In the genomic region with DNA sequence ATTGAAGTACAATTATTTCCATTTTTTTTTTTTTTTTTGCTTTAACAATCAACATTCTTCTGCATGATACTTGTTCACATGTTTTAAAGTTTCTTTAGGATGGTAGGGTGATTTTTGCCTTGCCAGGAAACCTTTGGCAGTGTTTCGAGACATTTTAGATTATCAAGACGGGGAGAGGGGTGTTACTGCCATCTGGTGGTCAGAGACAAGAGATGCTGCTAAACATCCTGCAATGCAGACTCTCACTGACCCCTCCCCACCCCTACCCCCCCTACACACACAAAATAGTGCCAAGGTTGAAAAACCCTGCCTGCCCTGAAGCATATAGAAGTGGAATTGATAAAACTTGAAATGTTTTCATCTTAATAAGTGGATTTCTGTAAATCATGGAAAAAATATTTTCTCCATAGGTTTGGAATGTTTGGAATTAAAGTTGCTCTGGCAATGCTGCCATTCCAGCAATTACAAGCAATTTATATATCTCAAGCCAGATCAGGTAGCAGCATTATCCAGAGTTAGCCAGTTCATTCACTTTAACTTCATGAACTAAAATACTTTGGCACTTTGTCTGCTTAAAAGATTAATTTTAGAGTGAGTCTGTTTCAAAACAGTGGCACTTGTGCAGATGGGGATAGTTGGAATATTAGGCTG, we compare ENCODE assay signal across 1 cellular context.
TF ChIP-seq lines count a peak whose summit lies in the region.

No MANE protein-coding gene starts in this region.

TF ChIP-seq in K562, 482 proteins besides CTCF, POLR2A, EP300 and RAD21 (continued from another document and continues in another):
- TF ChIP-seq, protein P1, sequence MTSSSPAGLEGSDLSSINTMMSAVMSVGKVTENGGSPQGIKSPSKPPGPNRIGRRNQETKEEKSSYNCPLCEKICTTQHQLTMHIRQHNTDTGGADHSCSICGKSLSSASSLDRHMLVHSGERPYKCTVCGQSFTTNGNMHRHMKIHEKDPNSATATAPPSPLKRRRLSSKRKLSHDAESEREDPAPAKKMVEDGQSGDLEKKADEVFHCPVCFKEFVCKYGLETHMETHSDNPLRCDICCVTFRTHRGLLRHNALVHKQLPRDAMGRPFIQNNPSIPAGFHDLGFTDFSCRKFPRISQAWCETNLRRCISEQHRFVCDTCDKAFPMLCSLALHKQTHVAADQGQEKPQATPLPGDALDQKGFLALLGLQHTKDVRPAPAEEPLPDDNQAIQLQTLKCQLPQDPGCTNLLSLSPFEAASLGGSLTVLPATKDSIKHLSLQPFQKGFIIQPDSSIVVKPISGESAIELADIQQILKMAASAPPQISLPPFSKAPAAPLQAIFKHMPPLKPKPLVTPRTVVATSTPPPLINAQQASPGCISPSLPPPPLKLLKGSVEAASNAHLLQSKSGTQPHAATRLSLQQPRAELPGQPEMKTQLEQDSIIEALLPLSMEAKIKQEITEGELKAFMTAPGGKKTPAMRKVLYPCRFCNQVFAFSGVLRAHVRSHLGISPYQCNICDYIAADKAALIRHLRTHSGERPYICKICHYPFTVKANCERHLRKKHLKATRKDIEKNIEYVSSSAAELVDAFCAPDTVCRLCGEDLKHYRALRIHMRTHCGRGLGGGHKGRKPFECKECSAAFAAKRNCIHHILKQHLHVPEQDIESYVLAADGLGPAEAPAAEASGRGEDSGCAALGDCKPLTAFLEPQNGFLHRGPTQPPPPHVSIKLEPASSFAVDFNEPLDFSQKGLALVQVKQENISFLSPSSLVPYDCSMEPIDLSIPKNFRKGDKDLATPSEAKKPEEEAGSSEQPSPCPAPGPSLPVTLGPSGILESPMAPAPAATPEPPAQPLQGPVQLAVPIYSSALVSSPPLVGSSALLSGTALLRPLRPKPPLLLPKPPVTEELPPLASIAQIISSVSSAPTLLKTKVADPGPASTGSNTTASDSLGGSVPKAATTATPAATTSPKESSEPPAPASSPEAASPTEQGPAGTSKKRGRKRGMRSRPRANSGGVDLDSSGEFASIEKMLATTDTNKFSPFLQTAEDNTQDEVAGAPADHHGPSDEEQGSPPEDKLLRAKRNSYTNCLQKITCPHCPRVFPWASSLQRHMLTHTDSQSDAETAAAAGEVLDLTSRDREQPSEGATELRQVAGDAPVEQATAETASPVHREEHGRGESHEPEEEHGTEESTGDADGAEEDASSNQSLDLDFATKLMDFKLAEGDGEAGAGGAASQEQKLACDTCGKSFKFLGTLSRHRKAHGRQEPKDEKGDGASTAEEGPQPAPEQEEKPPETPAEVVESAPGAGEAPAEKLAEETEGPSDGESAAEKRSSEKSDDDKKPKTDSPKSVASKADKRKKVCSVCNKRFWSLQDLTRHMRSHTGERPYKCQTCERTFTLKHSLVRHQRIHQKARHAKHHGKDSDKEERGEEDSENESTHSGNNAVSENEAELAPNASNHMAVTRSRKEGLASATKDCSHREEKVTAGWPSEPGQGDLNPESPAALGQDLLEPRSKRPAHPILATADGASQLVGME (CRISPR knock-in tag; IDR thresholded peaks at IDR 0.05): no peak
- TF ChIP-seq WHSC1 (IDR thresholded peaks at IDR 0.05; ENCODE audit: low read length): no peak
- no peak for TF ChIP-seq STAG1 (CRISPR knock-in tag; IDR thresholded peaks at IDR 0.05; ENCODE audit: borderline replicate concordance)
- no peak for TF ChIP-seq ZNF384 (IDR thresholded peaks at IDR 0.05; ENCODE audit: low read depth, low read length)
- no peak for TF ChIP-seq TRIM24 (IDR thresholded peaks at IDR 0.05)
- TF ChIP-seq ZNF140 (CRISPR knock-in tag; IDR thresholded peaks at IDR 0.05): no peak
- no peak for TF ChIP-seq BRCA1 (IDR thresholded peaks at IDR 0.05)
- TF ChIP-seq BRCA1 (CRISPR knock-in tag; IDR thresholded peaks at IDR 0.05): no peak
- TF ChIP-seq SMARCB1 (IDR thresholded peaks at IDR 0.05; ENCODE audit: insufficient read length, low read depth): no peak
- TF ChIP-seq NELFE (IDR thresholded peaks at IDR 0.05; ENCODE audit: insufficient read depth, insufficient read length): no peak
- no peak for TF ChIP-seq RBM15 (IDR thresholded peaks at IDR 0.05; ENCODE audit: insufficient read depth, low read length)
- TF ChIP-seq, protein P2, sequence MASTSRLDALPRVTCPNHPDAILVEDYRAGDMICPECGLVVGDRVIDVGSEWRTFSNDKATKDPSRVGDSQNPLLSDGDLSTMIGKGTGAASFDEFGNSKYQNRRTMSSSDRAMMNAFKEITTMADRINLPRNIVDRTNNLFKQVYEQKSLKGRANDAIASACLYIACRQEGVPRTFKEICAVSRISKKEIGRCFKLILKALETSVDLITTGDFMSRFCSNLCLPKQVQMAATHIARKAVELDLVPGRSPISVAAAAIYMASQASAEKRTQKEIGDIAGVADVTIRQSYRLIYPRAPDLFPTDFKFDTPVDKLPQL (IDR thresholded peaks at IDR 0.05; ENCODE audit: extremely low read depth, insufficient read length): no peak
- TF ChIP-seq MIER1 (IDR thresholded peaks at IDR 0.05; ENCODE audit: low read depth): no peak
- no peak for TF ChIP-seq NCOA2 (IDR thresholded peaks at IDR 0.05; ENCODE audit: partially characterized antibody in 2 of 2)
- TF ChIP-seq, protein P3, sequence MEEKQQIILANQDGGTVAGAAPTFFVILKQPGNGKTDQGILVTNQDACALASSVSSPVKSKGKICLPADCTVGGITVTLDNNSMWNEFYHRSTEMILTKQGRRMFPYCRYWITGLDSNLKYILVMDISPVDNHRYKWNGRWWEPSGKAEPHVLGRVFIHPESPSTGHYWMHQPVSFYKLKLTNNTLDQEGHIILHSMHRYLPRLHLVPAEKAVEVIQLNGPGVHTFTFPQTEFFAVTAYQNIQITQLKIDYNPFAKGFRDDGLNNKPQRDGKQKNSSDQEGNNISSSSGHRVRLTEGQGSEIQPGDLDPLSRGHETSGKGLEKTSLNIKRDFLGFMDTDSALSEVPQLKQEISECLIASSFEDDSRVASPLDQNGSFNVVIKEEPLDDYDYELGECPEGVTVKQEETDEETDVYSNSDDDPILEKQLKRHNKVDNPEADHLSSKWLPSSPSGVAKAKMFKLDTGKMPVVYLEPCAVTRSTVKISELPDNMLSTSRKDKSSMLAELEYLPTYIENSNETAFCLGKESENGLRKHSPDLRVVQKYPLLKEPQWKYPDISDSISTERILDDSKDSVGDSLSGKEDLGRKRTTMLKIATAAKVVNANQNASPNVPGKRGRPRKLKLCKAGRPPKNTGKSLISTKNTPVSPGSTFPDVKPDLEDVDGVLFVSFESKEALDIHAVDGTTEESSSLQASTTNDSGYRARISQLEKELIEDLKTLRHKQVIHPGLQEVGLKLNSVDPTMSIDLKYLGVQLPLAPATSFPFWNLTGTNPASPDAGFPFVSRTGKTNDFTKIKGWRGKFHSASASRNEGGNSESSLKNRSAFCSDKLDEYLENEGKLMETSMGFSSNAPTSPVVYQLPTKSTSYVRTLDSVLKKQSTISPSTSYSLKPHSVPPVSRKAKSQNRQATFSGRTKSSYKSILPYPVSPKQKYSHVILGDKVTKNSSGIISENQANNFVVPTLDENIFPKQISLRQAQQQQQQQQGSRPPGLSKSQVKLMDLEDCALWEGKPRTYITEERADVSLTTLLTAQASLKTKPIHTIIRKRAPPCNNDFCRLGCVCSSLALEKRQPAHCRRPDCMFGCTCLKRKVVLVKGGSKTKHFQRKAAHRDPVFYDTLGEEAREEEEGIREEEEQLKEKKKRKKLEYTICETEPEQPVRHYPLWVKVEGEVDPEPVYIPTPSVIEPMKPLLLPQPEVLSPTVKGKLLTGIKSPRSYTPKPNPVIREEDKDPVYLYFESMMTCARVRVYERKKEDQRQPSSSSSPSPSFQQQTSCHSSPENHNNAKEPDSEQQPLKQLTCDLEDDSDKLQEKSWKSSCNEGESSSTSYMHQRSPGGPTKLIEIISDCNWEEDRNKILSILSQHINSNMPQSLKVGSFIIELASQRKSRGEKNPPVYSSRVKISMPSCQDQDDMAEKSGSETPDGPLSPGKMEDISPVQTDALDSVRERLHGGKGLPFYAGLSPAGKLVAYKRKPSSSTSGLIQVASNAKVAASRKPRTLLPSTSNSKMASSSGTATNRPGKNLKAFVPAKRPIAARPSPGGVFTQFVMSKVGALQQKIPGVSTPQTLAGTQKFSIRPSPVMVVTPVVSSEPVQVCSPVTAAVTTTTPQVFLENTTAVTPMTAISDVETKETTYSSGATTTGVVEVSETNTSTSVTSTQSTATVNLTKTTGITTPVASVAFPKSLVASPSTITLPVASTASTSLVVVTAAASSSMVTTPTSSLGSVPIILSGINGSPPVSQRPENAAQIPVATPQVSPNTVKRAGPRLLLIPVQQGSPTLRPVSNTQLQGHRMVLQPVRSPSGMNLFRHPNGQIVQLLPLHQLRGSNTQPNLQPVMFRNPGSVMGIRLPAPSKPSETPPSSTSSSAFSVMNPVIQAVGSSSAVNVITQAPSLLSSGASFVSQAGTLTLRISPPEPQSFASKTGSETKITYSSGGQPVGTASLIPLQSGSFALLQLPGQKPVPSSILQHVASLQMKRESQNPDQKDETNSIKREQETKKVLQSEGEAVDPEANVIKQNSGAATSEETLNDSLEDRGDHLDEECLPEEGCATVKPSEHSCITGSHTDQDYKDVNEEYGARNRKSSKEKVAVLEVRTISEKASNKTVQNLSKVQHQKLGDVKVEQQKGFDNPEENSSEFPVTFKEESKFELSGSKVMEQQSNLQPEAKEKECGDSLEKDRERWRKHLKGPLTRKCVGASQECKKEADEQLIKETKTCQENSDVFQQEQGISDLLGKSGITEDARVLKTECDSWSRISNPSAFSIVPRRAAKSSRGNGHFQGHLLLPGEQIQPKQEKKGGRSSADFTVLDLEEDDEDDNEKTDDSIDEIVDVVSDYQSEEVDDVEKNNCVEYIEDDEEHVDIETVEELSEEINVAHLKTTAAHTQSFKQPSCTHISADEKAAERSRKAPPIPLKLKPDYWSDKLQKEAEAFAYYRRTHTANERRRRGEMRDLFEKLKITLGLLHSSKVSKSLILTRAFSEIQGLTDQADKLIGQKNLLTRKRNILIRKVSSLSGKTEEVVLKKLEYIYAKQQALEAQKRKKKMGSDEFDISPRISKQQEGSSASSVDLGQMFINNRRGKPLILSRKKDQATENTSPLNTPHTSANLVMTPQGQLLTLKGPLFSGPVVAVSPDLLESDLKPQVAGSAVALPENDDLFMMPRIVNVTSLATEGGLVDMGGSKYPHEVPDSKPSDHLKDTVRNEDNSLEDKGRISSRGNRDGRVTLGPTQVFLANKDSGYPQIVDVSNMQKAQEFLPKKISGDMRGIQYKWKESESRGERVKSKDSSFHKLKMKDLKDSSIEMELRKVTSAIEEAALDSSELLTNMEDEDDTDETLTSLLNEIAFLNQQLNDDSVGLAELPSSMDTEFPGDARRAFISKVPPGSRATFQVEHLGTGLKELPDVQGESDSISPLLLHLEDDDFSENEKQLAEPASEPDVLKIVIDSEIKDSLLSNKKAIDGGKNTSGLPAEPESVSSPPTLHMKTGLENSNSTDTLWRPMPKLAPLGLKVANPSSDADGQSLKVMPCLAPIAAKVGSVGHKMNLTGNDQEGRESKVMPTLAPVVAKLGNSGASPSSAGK (IDR thresholded peaks at IDR 0.05): no peak
- no peak for TF ChIP-seq YBX1 (IDR thresholded peaks at IDR 0.05)
- TF ChIP-seq MCM7 (IDR thresholded peaks at IDR 0.05): no peak
- TF ChIP-seq, protein P4, sequence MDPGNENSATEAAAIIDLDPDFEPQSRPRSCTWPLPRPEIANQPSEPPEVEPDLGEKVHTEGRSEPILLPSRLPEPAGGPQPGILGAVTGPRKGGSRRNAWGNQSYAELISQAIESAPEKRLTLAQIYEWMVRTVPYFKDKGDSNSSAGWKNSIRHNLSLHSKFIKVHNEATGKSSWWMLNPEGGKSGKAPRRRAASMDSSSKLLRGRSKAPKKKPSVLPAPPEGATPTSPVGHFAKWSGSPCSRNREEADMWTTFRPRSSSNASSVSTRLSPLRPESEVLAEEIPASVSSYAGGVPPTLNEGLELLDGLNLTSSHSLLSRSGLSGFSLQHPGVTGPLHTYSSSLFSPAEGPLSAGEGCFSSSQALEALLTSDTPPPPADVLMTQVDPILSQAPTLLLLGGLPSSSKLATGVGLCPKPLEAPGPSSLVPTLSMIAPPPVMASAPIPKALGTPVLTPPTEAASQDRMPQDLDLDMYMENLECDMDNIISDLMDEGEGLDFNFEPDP (CRISPR knock-in tag; IDR thresholded peaks at IDR 0.05): no peak
- TF ChIP-seq MXI1 (IDR thresholded peaks at IDR 0.05; ENCODE audit: low read depth, low read length): no peak
- TF ChIP-seq TRIM28 (IDR thresholded peaks at IDR 0.05): no peak
- TF ChIP-seq, protein P5, sequence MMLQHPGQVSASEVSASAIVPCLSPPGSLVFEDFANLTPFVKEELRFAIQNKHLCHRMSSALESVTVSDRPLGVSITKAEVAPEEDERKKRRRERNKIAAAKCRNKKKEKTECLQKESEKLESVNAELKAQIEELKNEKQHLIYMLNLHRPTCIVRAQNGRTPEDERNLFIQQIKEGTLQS (IDR thresholded peaks at IDR 0.05): no peak
- TF ChIP-seq, protein P5 (CRISPR knock-in tag; conservative IDR thresholded peaks at IDR 0.05): no peak
- peak in 1 of 2 experiments; percentile 63; a peak in 2 of 4 replicates for TF ChIP-seq MAZ (CRISPR knock-in tag; conservative IDR thresholded peaks at IDR 0.05 in 1 of 2, IDR thresholded peaks at IDR 0.05 in 1 of 2)
- no peak for TF ChIP-seq ZBTB17 (CRISPR knock-in tag; IDR thresholded peaks at IDR 0.05)
- no peak for TF ChIP-seq ARHGAP35 (IDR thresholded peaks at IDR 0.05; ENCODE audit: partially characterized antibody)
- TF ChIP-seq, protein P6, sequence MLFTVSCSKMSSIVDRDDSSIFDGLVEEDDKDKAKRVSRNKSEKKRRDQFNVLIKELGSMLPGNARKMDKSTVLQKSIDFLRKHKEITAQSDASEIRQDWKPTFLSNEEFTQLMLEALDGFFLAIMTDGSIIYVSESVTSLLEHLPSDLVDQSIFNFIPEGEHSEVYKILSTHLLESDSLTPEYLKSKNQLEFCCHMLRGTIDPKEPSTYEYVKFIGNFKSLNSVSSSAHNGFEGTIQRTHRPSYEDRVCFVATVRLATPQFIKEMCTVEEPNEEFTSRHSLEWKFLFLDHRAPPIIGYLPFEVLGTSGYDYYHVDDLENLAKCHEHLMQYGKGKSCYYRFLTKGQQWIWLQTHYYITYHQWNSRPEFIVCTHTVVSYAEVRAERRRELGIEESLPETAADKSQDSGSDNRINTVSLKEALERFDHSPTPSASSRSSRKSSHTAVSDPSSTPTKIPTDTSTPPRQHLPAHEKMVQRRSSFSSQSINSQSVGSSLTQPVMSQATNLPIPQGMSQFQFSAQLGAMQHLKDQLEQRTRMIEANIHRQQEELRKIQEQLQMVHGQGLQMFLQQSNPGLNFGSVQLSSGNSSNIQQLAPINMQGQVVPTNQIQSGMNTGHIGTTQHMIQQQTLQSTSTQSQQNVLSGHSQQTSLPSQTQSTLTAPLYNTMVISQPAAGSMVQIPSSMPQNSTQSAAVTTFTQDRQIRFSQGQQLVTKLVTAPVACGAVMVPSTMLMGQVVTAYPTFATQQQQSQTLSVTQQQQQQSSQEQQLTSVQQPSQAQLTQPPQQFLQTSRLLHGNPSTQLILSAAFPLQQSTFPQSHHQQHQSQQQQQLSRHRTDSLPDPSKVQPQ (CRISPR knock-in tag; IDR thresholded peaks at IDR 0.05; ENCODE audit: borderline replicate concordance): no peak
- no peak for TF ChIP-seq SRSF3 (IDR thresholded peaks at IDR 0.05; ENCODE audit: insufficient read depth, low read length)
- TF ChIP-seq ZNF354B (CRISPR knock-in tag; IDR thresholded peaks at IDR 0.05): no peak
- TF ChIP-seq NEUROD1 (IDR thresholded peaks at IDR 0.05; ENCODE audit: borderline replicate concordance, low read depth, low read length, partially characterized antibody): no peak
- no peak for TF ChIP-seq ZNF668 (CRISPR knock-in tag; IDR thresholded peaks at IDR 0.05)
- TF ChIP-seq SNRNP70 (optimal IDR thresholded peaks at IDR 0.05; ENCODE audit: low read depth, low read length): no peak
- TF ChIP-seq ILF3 (IDR thresholded peaks at IDR 0.05; ENCODE audit: borderline replicate concordance): no peak
- TF ChIP-seq ZNF232 (CRISPR knock-in tag; IDR thresholded peaks at IDR 0.05): no peak
- no peak for TF ChIP-seq ZBTB7A (IDR thresholded peaks at IDR 0.05; ENCODE audit: borderline replicate concordance, control insufficient read depth, low read depth, low read length)
- no peak for TF ChIP-seq CCAR2 (IDR thresholded peaks at IDR 0.05; ENCODE audit: low read depth, low read length)
